ENCODE assay signal across 15 cellular contexts in the genomic region with DNA sequence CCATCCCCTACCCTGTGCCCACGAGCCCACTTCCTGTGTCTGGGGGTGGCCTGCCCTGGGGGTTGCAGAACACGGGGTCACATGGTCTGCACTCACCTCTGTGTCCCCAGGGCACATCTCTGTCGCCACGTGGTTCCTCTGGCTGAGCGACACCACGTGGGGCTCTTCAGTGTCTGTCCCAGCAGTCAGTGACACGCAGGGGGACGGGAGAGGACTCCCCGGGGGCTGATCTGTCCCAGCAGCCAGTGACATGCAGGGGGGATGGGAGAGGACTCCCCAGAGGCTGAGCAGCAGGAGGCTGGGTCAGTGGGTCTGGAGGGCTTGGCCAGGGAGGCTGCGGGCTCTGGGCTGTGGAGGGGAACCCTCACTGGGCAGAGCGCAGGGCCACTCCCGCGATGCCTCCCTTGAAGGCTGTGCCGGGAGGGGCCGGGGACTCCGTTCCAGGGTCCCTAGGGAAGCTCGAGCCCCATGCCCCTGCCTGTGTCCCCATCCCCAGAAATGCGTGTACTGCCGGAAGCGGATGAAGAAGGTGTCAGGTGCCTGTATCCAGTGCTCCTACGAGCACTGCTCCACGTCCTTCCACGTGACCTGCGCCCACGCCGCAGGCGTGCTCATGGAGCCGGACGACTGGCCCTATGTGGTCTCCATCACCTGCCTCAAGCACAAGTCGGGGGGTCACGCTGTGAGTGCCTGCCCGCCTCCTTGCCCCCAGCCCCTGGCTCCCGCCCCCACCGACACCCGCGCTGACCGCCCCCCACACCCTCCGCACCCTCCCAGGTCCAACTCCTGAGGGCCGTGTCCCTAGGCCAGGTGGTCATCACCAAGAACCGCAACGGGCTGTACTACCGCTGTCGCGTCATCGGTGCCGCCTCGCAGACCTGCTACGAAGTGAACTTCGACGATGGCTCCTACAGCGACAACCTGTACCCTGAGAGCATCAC.
A peak's percentile ranks its signal among the peaks of the same experiment; 100 is the strongest.
DNase-seq lines count a peak whose midpoint lies in the region; ATAC-seq and TF ChIP-seq lines count a peak whose summit lies in the region.
"Had no signal": no experiment of that assay in that cellular context is flagged by ENCODE, and none has a peak within 500 bp of the region (broad histone marks: within the 10 kb centered on the region; RNA-seq: fewer than 3 reads in every experiment).

No MANE protein-coding gene starts in this region.

- H3K27ac Mint-ChIP-seq in activated naive CD4-positive, alpha-beta T cell treated with anti-CD3 and anti-CD28 coated beads, Interleukin-2, amount 10 ng/mL, durations not matched to agents 7 days and 5 days, result no peak overlapping the region
- peak overlapping the region; percentile 79 for H3K27ac Mint-ChIP-seq in activated CD8-positive, alpha-beta T cell treated with anti-CD3 and anti-CD28 coated beads for 36 hours
- peak overlapping the region in 4 of 6 donors; percentile 58 to 78 (median 68) for H3K27ac Mint-ChIP-seq in immature natural killer cell
- peak overlapping the region; percentile 62 to 86 for H3K27ac Mint-ChIP-seq in stimulated activated naive CD8-positive, alpha-beta T cell treated with anti-CD3 and anti-CD28 coated beads, Interleukin-15, amount 100 ng/mL, for 72 hours
- H3K27ac Mint-ChIP-seq: neural progenitor cell had no signal

- POLR2A ChIA-PET in activated CD8-positive, alpha-beta T cell treated with anti-CD3 and anti-CD28 coated beads for 36 hours (lab: Charles Lee), result no interaction called here

- H3K4me3 ChIP-seq in mammary epithelial cell (replicated peaks in 1 of 3; ENCODE audit: insufficient read depth in 1 of 3, low read depth in 2 of 3, low read length in 3 of 3), result no peak overlapping the region
- H3K4me3 ChIP-seq: neural progenitor cell, stomach had no signal

- ATAC-seq in activated CD8-positive, alpha-beta T cell treated with anti-CD3 and anti-CD28 coated beads for 36 hours, result peak; percentile 48
- ATAC-seq in stimulated activated naive CD8-positive, alpha-beta T cell treated with anti-CD3 and anti-CD28 coated beads, Interleukin-15, amount 100 ng/mL, for 72 hours, result peak; percentile 51
- no peak for ATAC-seq in HG02981 (IDR thresholded peaks at IDR 0.05; ENCODE audit: unreplicated experiment)
- no peak for ATAC-seq in HG02798 (IDR thresholded peaks at IDR 0.05; ENCODE audit: poor library complexity, unreplicated experiment)
- ATAC-seq: HCT116 had no signal

- no peak for TF ChIP-seq CTCF in activated CD8-positive, alpha-beta T cell treated with anti-CD3 and anti-CD28 coated beads for 36 hours (IDR thresholded peaks at IDR 0.05)
- no peak for TF ChIP-seq CTCF in mammary epithelial cell (conservative IDR thresholded peaks at IDR 0.05 in 1 of 2, IDR thresholded peaks at IDR 0.05 in 1 of 2; ENCODE audit: extremely low read depth in 1 of 2, insufficient read depth in 1 of 2, low read depth in 1 of 2, low read length in 2 of 2)

- peaks cover 5% of the 10 kb centered on the region for H3K36me3 ChIP-seq in mammary epithelial cell (ENCODE audit: insufficient read depth, low read length)
- H3K36me3 ChIP-seq: neural progenitor cell had no signal

- H3K27me3 Mint-ChIP-seq in activated naive CD4-positive, alpha-beta T cell treated with anti-CD3 and anti-CD28 coated beads, Interleukin-2, amount 10 ng/mL, durations not matched to agents 7 days and 5 days, result peaks cover 14% of the 10 kb centered on the region
- H3K27me3 Mint-ChIP-seq in activated CD8-positive, alpha-beta T cell treated with anti-CD3 and anti-CD28 coated beads for 36 hours, result no peaks in the 10 kb centered on the region
- H3K27me3 Mint-ChIP-seq in immature natural killer cell (ENCODE audit: low read depth in 3 of 3), result peaks cover 15 to 20% (median 16%) of the 10 kb centered on the region in 3 donors
- no peaks in the 10 kb centered on the region for H3K27me3 Mint-ChIP-seq in stimulated activated naive CD8-positive, alpha-beta T cell treated with anti-CD3 and anti-CD28 coated beads, Interleukin-15, amount 100 ng/mL, for 72 hours

- peaks cover 31% of the 10 kb centered on the region for H3K36me3 Mint-ChIP-seq in activated naive CD4-positive, alpha-beta T cell treated with anti-CD3 and anti-CD28 coated beads, Interleukin-2, amount 10 ng/mL, durations not matched to agents 7 days and 5 days
- H3K36me3 Mint-ChIP-seq in activated CD8-positive, alpha-beta T cell treated with anti-CD3 and anti-CD28 coated beads for 36 hours (ENCODE audit: low read depth), result peaks cover 38% of the 10 kb centered on the region
- peaks cover 8 to 24% (median 13%) of the 10 kb centered on the region in 3 donors for H3K36me3 Mint-ChIP-seq in immature natural killer cell

- 86% methylated on average over 19 of the region's 51 CpGs for WGBS in mammary epithelial cell (ENCODE audit: low coverage, missing lambda C conversion rate)

- H3K27me3 ChIP-seq in mammary epithelial cell (ENCODE audit: insufficient read depth, low read length), result no peaks in the 10 kb centered on the region
- H3K27me3 ChIP-seq: neural progenitor cell, stomach had no signal

- H4K20me1 ChIP-seq in mammary epithelial cell (ENCODE audit: insufficient read depth, low read length), result no peaks in the 10 kb centered on the region

- no peak overlapping the region for H2AFZ ChIP-seq in mammary epithelial cell (ENCODE audit: low read depth, low read length)
- H2AFZ ChIP-seq: neural progenitor cell had no signal

- CTCF ChIA-PET in activated naive CD4-positive, alpha-beta T cell treated with anti-CD3 and anti-CD28 coated beads, Interleukin-2, amount 10 ng/mL, durations not matched to agents 7 days and 5 days (lab: Charles Lee), result no interaction called here
- CTCF ChIA-PET in activated CD8-positive, alpha-beta T cell treated with anti-CD3 and anti-CD28 coated beads for 36 hours (lab: Charles Lee), result interaction anchor here (1.4 kb wide), 1 partner anchor 11 kb away, joined by 5 read pairs; no protein-coding TSS in a partner anchor
- CTCF ChIA-PET in mammary epithelial cell (lab: Charles Lee; ENCODE audit: low non-redundant PET), result no interaction called here

- peaks cover 22% of the 10 kb centered on the region for H3K4me1 Mint-ChIP-seq in activated naive CD4-positive, alpha-beta T cell treated with anti-CD3 and anti-CD28 coated beads, Interleukin-2, amount 10 ng/mL, durations not matched to agents 7 days and 5 days
- peaks cover 29% of the 10 kb centered on the region for H3K4me1 Mint-ChIP-seq in activated CD8-positive, alpha-beta T cell treated with anti-CD3 and anti-CD28 coated beads for 36 hours (ENCODE audit: low read depth)
- peaks cover 20 to 39% of the 10 kb centered on the region in 2 donors for H3K4me1 Mint-ChIP-seq in immature natural killer cell
- H3K4me1 Mint-ChIP-seq in stimulated activated naive CD8-positive, alpha-beta T cell treated with anti-CD3 and anti-CD28 coated beads, Interleukin-15, amount 100 ng/mL, for 72 hours, result peaks cover 52% of the 10 kb centered on the region
- H3K4me1 Mint-ChIP-seq: neural progenitor cell had no signal

- H3K9ac ChIP-seq in mammary epithelial cell (ENCODE audit: insufficient read depth, low read length), result no peak overlapping the region
- H3K9ac ChIP-seq: neural progenitor cell had no signal

- H3K9me3 ChIP-seq in mammary epithelial cell (replicated peaks; ENCODE audit: insufficient read depth, low read length), result no peaks in the 10 kb centered on the region
- H3K9me3 ChIP-seq: stomach had no signal

- peaks cover 12% of the 10 kb centered on the region for H3K4me1 ChIP-seq in mammary epithelial cell (ENCODE audit: insufficient read depth, low read length)
- H3K4me1 ChIP-seq: neural progenitor cell had no signal

- dilution Hi-C loops in mammary epithelial cell (cut with HindIII; ENCODE audit: low sequenced_read_pairs), result no loop called here

- H3K9me3 Mint-ChIP-seq in activated naive CD4-positive, alpha-beta T cell treated with anti-CD3 and anti-CD28 coated beads, Interleukin-2, amount 10 ng/mL, durations not matched to agents 7 days and 5 days, result peaks cover 3% of the 10 kb centered on the region
- peaks cover 3% of the 10 kb centered on the region for H3K9me3 Mint-ChIP-seq in activated CD8-positive, alpha-beta T cell treated with anti-CD3 and anti-CD28 coated beads for 36 hours
- peaks cover 0 to 5% (median 0%) of the 10 kb centered on the region in 6 donors for H3K9me3 Mint-ChIP-seq in immature natural killer cell
- no peaks in the 10 kb centered on the region for H3K9me3 Mint-ChIP-seq in stimulated activated naive CD8-positive, alpha-beta T cell treated with anti-CD3 and anti-CD28 coated beads, Interleukin-15, amount 100 ng/mL, for 72 hours
- H3K9me3 Mint-ChIP-seq: neural progenitor cell had no signal

- no peak overlapping the region for H3K27ac ChIP-seq in mammary epithelial cell (ENCODE audit: insufficient read depth, low read depth, low read length)
- H3K27ac ChIP-seq: neural progenitor cell, RWPE1, stomach had no signal

- H3K79me2 ChIP-seq in mammary epithelial cell (ENCODE audit: insufficient read depth, low read length), result no peaks in the 10 kb centered on the region

- no TSS peak for BruUV-seq in mammary epithelial cell (replicated peaks; lab: Mats Ljungman, UMichigan)

- H3K4me3 Mint-ChIP-seq in activated naive CD4-positive, alpha-beta T cell treated with anti-CD3 and anti-CD28 coated beads, Interleukin-2, amount 10 ng/mL, durations not matched to agents 7 days and 5 days, result no peak overlapping the region
- no peak overlapping the region for H3K4me3 Mint-ChIP-seq in activated CD8-positive, alpha-beta T cell treated with anti-CD3 and anti-CD28 coated beads for 36 hours
- peak overlapping the region in 3 of 5 donors; percentile 28 to 58 (median 34) for H3K4me3 Mint-ChIP-seq in immature natural killer cell
- peak overlapping the region in 1 of 2 donors; percentile 4 for H3K4me3 Mint-ChIP-seq in stimulated activated naive CD8-positive, alpha-beta T cell treated with anti-CD3 and anti-CD28 coated beads, Interleukin-15, amount 100 ng/mL, for 72 hours
- H3K4me3 Mint-ChIP-seq: neural progenitor cell had no signal

- in situ Hi-C loops in mammary epithelial cell (cut with MboI; ENCODE audit: low sequenced_read_pairs in 2 of 2), result no loop called here

- intact Hi-C loops in activated CD8-positive, alpha-beta T cell treated with anti-CD3 and anti-CD28 coated beads for 36 hours (cut with micrococcal nuclease), result no loop called here
- intact Hi-C loops in mammary epithelial cell (cut with micrococcal nuclease), result no loop called here

- H3K4me2 ChIP-seq in mammary epithelial cell (ENCODE audit: insufficient read depth, low read depth, low read length), result no peak overlapping the region
- H3K4me2 ChIP-seq: neural progenitor cell had no signal

- peak; percentile 9 for DNase-seq in activated naive CD4-positive, alpha-beta T cell treated with anti-CD3 and anti-CD28 coated beads, Interleukin-2, amount 50 U/mL, for 16 hours
- no peak for DNase-seq in activated naive CD4-positive, alpha-beta T cell treated with anti-CD3 and anti-CD28 coated beads, Interleukin-2, amount 10 ng/mL, durations not matched to agents 7 days and 5 days
- peak; percentile 57 for DNase-seq in activated CD8-positive, alpha-beta T cell treated with anti-CD3 and anti-CD28 coated beads for 36 hours
- DNase-seq in immature natural killer cell (peak in 2 of 3 donors; percentile 36 to 38), mammary epithelial cell (no peak)
- DNase-seq in stimulated activated naive CD8-positive, alpha-beta T cell treated with anti-CD3 and anti-CD28 coated beads, Interleukin-15, amount 100 ng/mL, for 72 hours, result no peak
- DNase-seq: ACHN, NCI-H2081, NCI-H69, stomach had no signal

Comparison
In these comparisons a context has a peak if more than half of its experiments do, and no peak if none do; other contexts are left out.
1. DNase-seq: peak in activated naive CD4-positive, alpha-beta T cell treated with anti-CD3 and anti-CD28 coated beads, Interleukin-2, amount 50 U/mL, for 16 hours (single experiment), activated CD8-positive, alpha-beta T cell treated with anti-CD3 and anti-CD28 coated beads for 36 hours (single experiment) and immature natural killer cell (2 of 3); none in activated naive CD4-positive, alpha-beta T cell treated with anti-CD3 and anti-CD28 coated beads, Interleukin-2, amount 10 ng/mL, durations not matched to agents 7 days and 5 days (single experiment), stimulated activated naive CD8-positive, alpha-beta T cell treated with anti-CD3 and anti-CD28 coated beads, Interleukin-15, amount 100 ng/mL, for 72 hours (0 of 2) and mammary epithelial cell (single experiment).
2. H3K4me3 Mint-ChIP-seq: peak in immature natural killer cell (3 of 5); none in activated naive CD4-positive, alpha-beta T cell treated with anti-CD3 and anti-CD28 coated beads, Interleukin-2, amount 10 ng/mL, durations not matched to agents 7 days and 5 days (single experiment) and activated CD8-positive, alpha-beta T cell treated with anti-CD3 and anti-CD28 coated beads for 36 hours (single experiment).
3. ATAC-seq: peak in activated CD8-positive, alpha-beta T cell treated with anti-CD3 and anti-CD28 coated beads for 36 hours (single experiment) and stimulated activated naive CD8-positive, alpha-beta T cell treated with anti-CD3 and anti-CD28 coated beads, Interleukin-15, amount 100 ng/mL, for 72 hours (single experiment); none in HG02981 (single experiment) and HG02798 (single experiment).